8 cellular contexts compared by ENCODE assay signal in the genomic region with DNA sequence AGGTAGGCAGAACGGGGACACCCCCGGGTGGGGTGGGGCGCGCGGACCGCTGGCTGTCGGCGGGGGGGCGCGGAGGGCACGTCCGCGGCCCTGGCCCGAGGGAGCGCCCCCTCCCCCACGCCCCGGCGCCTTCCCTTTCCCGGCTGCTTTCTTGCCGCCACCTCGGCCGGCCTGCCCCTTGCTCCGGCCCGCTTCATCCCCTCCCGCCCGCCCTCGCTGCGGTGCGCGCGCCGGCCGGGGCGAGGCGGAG. TPM values are rescaled to one million over a fixed set of nuclear protein-coding genes. Genes with fewer than 3 reads are reported as not detected.
A peak's percentile ranks its signal among the peaks of the same experiment; 100 is the strongest.
DNase-seq lines count a peak whose midpoint lies in the region; ATAC-seq and TF ChIP-seq lines count a peak whose summit lies in the region.

No MANE protein-coding gene starts in this region.

- peak overlapping the region; percentile 88 for H3K4ac ChIP-seq in IMR-90 (ENCODE audit: low read depth, low read length)

- in situ Hi-C loops in IMR-90 (cut with MboI; ENCODE audit: low sequenced_read_pairs): no loop called here

- H2BK15ac ChIP-seq in IMR-90 (ENCODE audit: low read depth, low read length): no peak overlapping the region

- peak overlapping the region; percentile 94 for H2AK9ac ChIP-seq in IMR-90 (replicated peaks; ENCODE audit: low read depth, low read length, poor library complexity)

- H3K4me3 ChIP-seq in IMR-90 (ENCODE audit: insufficient read depth, low read depth, low read length): peak overlapping the region; percentile 87
- peak overlapping the region; percentile 89 for H3K4me3 ChIP-seq in choroid plexus epithelial cell (ENCODE audit: low read depth, low read length)

- peak overlapping the region; percentile 66; the same call in 1 of the 2 replicates for H4K5ac ChIP-seq in IMR-90 (ENCODE audit: low read depth, low read length)

- peaks cover 2% of the 10 kb centered on the region for H3K27me3 Mint-ChIP-seq in activated CD4-positive, alpha-beta T cell treated with anti-CD3 and anti-CD28 coated beads for 36 hours
- H3K27me3 Mint-ChIP-seq in naive B cell: peaks cover 4 to 7% (median 5%) of the 10 kb centered on the region in 3 donors

- peak overlapping the region; percentile 90; the same call in 1 of the 2 replicates for H4K91ac ChIP-seq in IMR-90 (ENCODE audit: insufficient read depth, low read depth, low read length)

- no peaks in the 10 kb centered on the region for H3K9me3 Mint-ChIP-seq in activated CD4-positive, alpha-beta T cell treated with anti-CD3 and anti-CD28 coated beads for 36 hours (ENCODE audit: low read depth)
- H3K9me3 Mint-ChIP-seq in naive B cell: peaks cover 0 to 2% (median 0%) of the 10 kb centered on the region in 7 donors

- peak overlapping the region; percentile 89 for H3K9ac ChIP-seq in IMR-90 (ENCODE audit: low read depth, low read length)

- DNase-seq in activated CD4-positive, alpha-beta T cell treated with anti-CD3 and anti-CD28 coated beads for 36 hours: no peak
- DNase-seq in activated CD4-positive, alpha-beta T cell treated with anti-CD3 and anti-CD28 coated beads for 4 hours: no peak
- DNase-seq in IMR-90: no peak
- no peak for DNase-seq in choroid plexus epithelial cell (ENCODE audit: low read depth)
- no peak for DNase-seq in naive B cell
- DNase-seq in midbrain (lab: John Stamatoyannopoulos, UW): no peak
- no peak for DNase-seq in NCI-H1048 (lab: John Stamatoyannopoulos, UW)

- peaks cover 20% of the 10 kb centered on the region for H3K4me1 Mint-ChIP-seq in activated CD4-positive, alpha-beta T cell treated with anti-CD3 and anti-CD28 coated beads for 36 hours
- peaks cover 17 to 26% (median 25%) of the 10 kb centered on the region in 3 donors for H3K4me1 Mint-ChIP-seq in naive B cell

- no peak overlapping the region for H3K4me2 ChIP-seq in IMR-90 (ENCODE audit: low read depth, low read length)

- no peaks in the 10 kb centered on the region for H3K9me3 ChIP-seq in IMR-90 (ENCODE audit: control insufficient read depth, insufficient read depth, low read length)

- peak overlapping the region; percentile 93; the same call in 1 of the 2 replicates for H3K14ac ChIP-seq in IMR-90 (replicated peaks; ENCODE audit: low read depth, low read length)

- peak overlapping the region; percentile 86; the same call in 1 of the 2 replicates for H3K23ac ChIP-seq in IMR-90 (ENCODE audit: low read depth, low read length)

- peak overlapping the region; percentile 88 for H3K56ac ChIP-seq in IMR-90 (ENCODE audit: extremely low read depth, insufficient read depth, low read length)

- ATAC-seq in activated CD4-positive, alpha-beta T cell treated with anti-CD3 and anti-CD28 coated beads for 36 hours: no peak
- ATAC-seq in IMR-90 (ENCODE audit: low read depth): no peak
- ATAC-seq in naive B cell (ENCODE audit: low read depth in 2 of 2): no peak
- no peak for ATAC-seq in GM18511 (IDR thresholded peaks at IDR 0.05; ENCODE audit: unreplicated experiment)

- no peaks in the 10 kb centered on the region for H3K27me3 ChIP-seq in IMR-90 (ENCODE audit: control insufficient read depth, insufficient read depth, low read length)

- peak overlapping the region; percentile 95 for H3K27ac ChIP-seq in IMR-90 (ENCODE audit: insufficient read depth, low read length)

- H2BK5ac ChIP-seq in IMR-90 (ENCODE audit: low read depth, low read length, poor library complexity, severe bottlenecking): peak overlapping the region; percentile 98

- H2BK20ac ChIP-seq in IMR-90 (ENCODE audit: low read depth, low read length): no peak overlapping the region

- H3K4me3 Mint-ChIP-seq in activated CD4-positive, alpha-beta T cell treated with anti-CD3 and anti-CD28 coated beads for 36 hours: peak overlapping the region; percentile 80
- peak overlapping the region; percentile 73 to 99 (median 92) for H3K4me3 Mint-ChIP-seq in naive B cell

- POLR2A ChIA-PET in activated CD4-positive, alpha-beta T cell treated with anti-CD3 and anti-CD28 coated beads for 36 hours (lab: Charles Lee): interaction anchor here (2.7 kb wide), 1 partner anchor 12 kb away, joined by 15 read pairs; no protein-coding TSS in a partner anchor
- POLR2A ChIA-PET in IMR-90 (lab: Charles Lee; ENCODE audit: unreplicated experiment): no interaction called here

- BruUV-seq in IMR-90 (replicated peaks; lab: Mats Ljungman, UMichigan): no TSS peak

- TF ChIP-seq RAD21 in IMR-90 (IDR thresholded peaks at IDR 0.05; ENCODE audit: low read length): no peak

- peaks cover 48% of the 10 kb centered on the region for H4K20me1 ChIP-seq in IMR-90 (ENCODE audit: insufficient read depth, low read length)

- H3K9me1 ChIP-seq in IMR-90 (ENCODE audit: insufficient read depth, low read length): peaks cover 9% of the 10 kb centered on the region

- H3K36me3 Mint-ChIP-seq in activated CD4-positive, alpha-beta T cell treated with anti-CD3 and anti-CD28 coated beads for 36 hours (ENCODE audit: low read depth): peaks cover 3% of the 10 kb centered on the region
- H3K36me3 Mint-ChIP-seq in naive B cell: no peaks in the 10 kb centered on the region

- TF ChIP-seq POLR2A in IMR-90 (IDR thresholded peaks at IDR 0.05; ENCODE audit: low read depth, low read length): no peak

- peak overlapping the region; percentile 78; a peak in 3 of 4 replicates for H4K8ac ChIP-seq in IMR-90 (ENCODE audit: low read depth in 2 of 2, low read length in 2 of 2)

- CTCF ChIA-PET in activated CD4-positive, alpha-beta T cell treated with anti-CD3 and anti-CD28 coated beads for 36 hours (lab: Charles Lee): interaction anchor here (1.0 kb wide), 1 partner anchor 12 kb away, joined by 3 read pairs; no protein-coding TSS in a partner anchor
- CTCF ChIA-PET in IMR-90 (lab: Yijun Ruan, JAX): no interaction called here

- peak overlapping the region; percentile 62 for H3K27ac Mint-ChIP-seq in activated CD4-positive, alpha-beta T cell treated with anti-CD3 and anti-CD28 coated beads for 36 hours
- H3K27ac Mint-ChIP-seq in naive B cell: peak overlapping the region in 3 of 6 donors; percentile 72 to 97 (median 90)

- peak overlapping the region; percentile 99 for H2AFZ ChIP-seq in IMR-90 (replicated peaks; ENCODE audit: low read length, poor library complexity)

- 0% methylated on average over 1 of the region's 35 CpGs; no CpG with 5 or more reads in 1 of the 2 experiments for WGBS in IMR-90 (ENCODE audit: extremely low coverage in 2 of 2, insufficient read length in 1 of 2), 2 experiments

- no peak for TF ChIP-seq CTCF in IMR-90 (conservative IDR thresholded peaks at IDR 0.05; ENCODE audit: low read depth, low read length)
- no peak for TF ChIP-seq CTCF in choroid plexus epithelial cell (conservative IDR thresholded peaks at IDR 0.05; ENCODE audit: low read depth, low read length)

- no peaks in the 10 kb centered on the region for H3K36me3 ChIP-seq in IMR-90 (ENCODE audit: control insufficient read depth, insufficient read depth, low read length)

- intact Hi-C loops in activated CD4-positive, alpha-beta T cell treated with anti-CD3 and anti-CD28 coated beads for 36 hours (cut with DNase I, micrococcal nuclease): loop anchor here (1.0 to 10.0 kb wide), 10 partner anchors 37 to 1993 kb away; partner anchors contain the start of genes NDUFV2 (in 2 of the 2), CHMP1B (in 1 of the 2), MPPE1 (in 1 of the 2) and NAPG (in 1 of the 2)
- intact Hi-C loops in IMR-90 (cut with micrococcal nuclease): loop anchor here (10.0 kb wide), 1 partner anchor 339 kb away; no protein-coding TSS in a partner anchor

- dilution Hi-C loops in IMR-90 (cut with HindIII; ENCODE audit: low sequenced_read_pairs, unreplicated experiment): no loop called here

- peak overlapping the region; percentile 72; the same call in 1 of the 2 replicates for H2BK120ac ChIP-seq in IMR-90 (ENCODE audit: low read depth, low read length)

- peaks cover 2% of the 10 kb centered on the region; the same call in 1 of the 2 replicates for H3K4me1 ChIP-seq in IMR-90 (ENCODE audit: control insufficient read depth, insufficient read depth, low read length)

- H3K18ac ChIP-seq in IMR-90 (ENCODE audit: low read depth, low read length): peak overlapping the region; percentile 40; the same call in 1 of the 2 replicates

- H3K79me1 ChIP-seq in IMR-90 (ENCODE audit: low read depth in 1 of 2, low read length in 2 of 2): peaks cover 0 to 17% of the 10 kb centered on the region in 2 experiments; a peak in 2 of 4 replicates

- H2AK5ac ChIP-seq in IMR-90 (ENCODE audit: low read depth, low read length): peak overlapping the region; percentile 89

TF ChIP-seq in IMR-90, 13 proteins besides CTCF, POLR2A, EP300 and RAD21:
- TF ChIP-seq CHD1 (IDR thresholded peaks at IDR 0.05; ENCODE audit: low read depth, low read length): no peak
- no peak for TF ChIP-seq RFX5 (IDR thresholded peaks at IDR 0.05; ENCODE audit: low read depth, low read length)
- no peak for TF ChIP-seq MXI1 (IDR thresholded peaks at IDR 0.05; ENCODE audit: borderline replicate concordance, low read depth, low read length)
- TF ChIP-seq MAFK (IDR thresholded peaks at IDR 0.05; ENCODE audit: low read depth, low read length): no peak
- no peak for TF ChIP-seq BHLHE40 (IDR thresholded peaks at IDR 0.05; ENCODE audit: low read depth, low read length)
- no peak for TF ChIP-seq FOS (IDR thresholded peaks at IDR 0.05; ENCODE audit: low read depth, low read length)
- TF ChIP-seq RCOR1 (IDR thresholded peaks at IDR 0.05; ENCODE audit: insufficient replicate concordance, low read length): no peak
- TF ChIP-seq MAZ (IDR thresholded peaks at IDR 0.05; ENCODE audit: borderline replicate concordance, low read depth, low read length): no peak
- TF ChIP-seq SMC3 (IDR thresholded peaks at IDR 0.05; ENCODE audit: low read depth, low read length): no peak
TF ChIP-seq in IMR-90: peak in this region for 0.

RNA-seq across cellular contexts. Expression of gene VAPA, which starts 0.4 kb away (rescaled TPM):
- total RNA-seq in activated CD4-positive, alpha-beta T cell treated with anti-CD3 and anti-CD28 coated beads for 36 hours: 100 to 1,000 TPM; 156 to 220 TPM
- total RNA-seq in IMR-90 (2012; rRNA removed): 206 and 273 TPM in 2 replicates
- 164 and 199 TPM in 2 replicates for polyA plus RNA-seq in IMR-90 (2012; rRNA removed)
- polyA plus RNA-seq in IMR-90 (2012; cell fraction: cytosol; rRNA removed): 55.4 and 67.0 TPM in 2 replicates
- polyA plus RNA-seq in IMR-90 (2012; cell fraction: nucleus; rRNA removed; ENCODE audit: low replicate concordance): 23.9 and 81.0 TPM in 2 replicates
- 100 to 1,000 TPM; 240 to 309 (median 258) TPM for polyA plus RNA-seq in naive B cell (ENCODE audit: low read depth in 6 of 6)

RNA-seq across cellular contexts. Expression of gene TXNDC2, which starts 28.5 kb away (rescaled TPM):
- total RNA-seq in activated CD4-positive, alpha-beta T cell treated with anti-CD3 and anti-CD28 coated beads for 36 hours: not detected
- under 0.01 and 0.18 TPM in 2 replicates for total RNA-seq in IMR-90 (2012; rRNA removed)
- 0.16 TPM in 1 of 2 replicates, not detected in the other for polyA plus RNA-seq in IMR-90 (2012; rRNA removed)
- 0.12 TPM in 1 of 2 replicates, not detected in the other for polyA plus RNA-seq in IMR-90 (2012; cell fraction: cytosol; rRNA removed)
- polyA plus RNA-seq in IMR-90 (2012; cell fraction: nucleus; rRNA removed; ENCODE audit: low replicate concordance): 0.11 TPM in 1 of 2 replicates, not detected in the other
- polyA plus RNA-seq in naive B cell (ENCODE audit: low read depth in 6 of 6): under 1 TPM in 2 of 6 donors, not detected in 4; 0.19 to 0.20 TPM
